ENCODE assay signal across 30 cellular contexts in the genomic region with DNA sequence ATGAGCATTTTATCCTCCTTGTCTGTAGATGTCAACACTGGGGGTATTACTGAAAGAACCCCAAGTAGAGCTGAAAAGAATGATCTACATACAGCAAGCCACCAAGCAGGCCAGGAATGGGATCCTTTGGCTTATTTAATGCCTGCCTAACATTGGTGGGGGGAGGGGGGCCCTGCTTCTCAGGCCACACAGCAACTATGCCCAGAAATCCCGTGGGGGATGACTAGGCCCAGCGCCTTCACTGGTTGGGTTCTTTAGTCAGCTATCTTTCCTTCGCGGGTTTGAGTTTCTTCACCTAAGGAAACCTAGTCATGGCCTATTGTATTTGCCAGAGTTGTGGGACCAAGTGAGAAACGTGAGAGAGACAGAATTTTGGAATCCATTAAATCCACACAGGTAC.
"Had no signal": no experiment of that assay in that cellular context is flagged by ENCODE, and none has a peak within 500 bp of the region (broad histone marks: within the 10 kb centered on the region; RNA-seq: fewer than 3 reads in every experiment).

No MANE protein-coding gene starts in this region.

- H3K36me3 ChIP-seq: ascending aorta, breast epithelium, cardiac muscle cell, colonic mucosa, esophagus squamous epithelium, heart left ventricle, WERI-Rb-1 had no signal

- H3K27me3 Mint-ChIP-seq: activated B cell treated with CpG ODN at 0.5 μM for 24 hours; activated CD4-positive, alpha-beta memory T cell treated with anti-CD3 and anti-CD28 coated beads, Interleukin-2, amount 10 ng/mL, durations not matched to agents 7 days and 5 days; activated CD4-positive, alpha-beta T cell treated with anti-CD3 and anti-CD28 coated beads, Interleukin-2, amount 10 ng/mL, durations not matched to agents 7 days and 5 days; activated naive CD4-positive, alpha-beta T cell treated with anti-CD3 and anti-CD28 coated beads, Interleukin-2, amount 10 ng/mL, durations not matched to agents 7 days and 5 days; activated T-cell treated with anti-CD3 and anti-CD28 coated beads, Interleukin-2, amount 50 U/mL, for 24 hours; brain had no signal

- DNase-seq: activated B cell treated with CpG ODN at 0.5 μM for 24 hours; activated CD4-positive, alpha-beta memory T cell treated with anti-CD3 and anti-CD28 coated beads, Interleukin-2, amount 10 ng/mL, durations not matched to agents 7 days and 5 days; activated CD4-positive, alpha-beta T cell treated with anti-CD3 and anti-CD28 coated beads for 36 hours; activated CD4-positive, alpha-beta T cell treated with anti-CD3 and anti-CD28 coated beads, Interleukin-2, amount 10 ng/mL, durations not matched to agents 7 days and 5 days; activated CD4-positive, alpha-beta T cell treated with anti-CD3 and anti-CD28 coated beads, Interleukin-2, amount 50 U/mL, for 4 hours; activated CD8-positive, alpha-beta memory T cell treated with anti-CD3 and anti-CD28 coated beads, Interleukin-2, amount 50 U/mL, for 48 hours; activated gamma-delta T cell; activated naive CD4-positive, alpha-beta T cell; activated naive CD4-positive, alpha-beta T cell treated with anti-CD3 and anti-CD28 coated beads, Interleukin-2, amount 10 ng/mL, durations not matched to agents 7 days and 5 days; activated naive CD8-positive, alpha-beta T cell treated with anti-CD3 and anti-CD28 coated beads, Interleukin-2, amount 10 ng/mL, durations not matched to agents 7 days and 5 days; activated T-cell treated with anti-CD3 and anti-CD28 coated beads for 4 hours; activated T-cell treated with anti-CD3 and anti-CD28 coated beads, Interleukin-2, amount 50 U/mL, for 24 hours; activated T-cell treated with anti-CD3 and anti-CD28 coated beads, Interleukin-2, amount 50 U/mL, for 72 hours; central memory CD4-positive, alpha-beta T cell; cerebellar nuclear complex; colonic mucosa; effector CD8-positive, alpha-beta T cell; esophagus squamous epithelium; foreskin fibroblast; heart left ventricle; T-helper 9 cell; WERI-Rb-1 had no signal

- H3K4me3 ChIP-seq: ascending aorta, breast epithelium, cardiac muscle cell, colonic mucosa, esophagus squamous epithelium, heart left ventricle had no signal

- H3K4me1 Mint-ChIP-seq: activated CD4-positive, alpha-beta memory T cell treated with anti-CD3 and anti-CD28 coated beads, Interleukin-2, amount 10 ng/mL, durations not matched to agents 7 days and 5 days; activated CD4-positive, alpha-beta T cell treated with anti-CD3 and anti-CD28 coated beads for 36 hours; activated CD4-positive, alpha-beta T cell treated with anti-CD3 and anti-CD28 coated beads, Interleukin-2, amount 10 ng/mL, durations not matched to agents 7 days and 5 days; activated naive CD4-positive, alpha-beta T cell treated with anti-CD3 and anti-CD28 coated beads, Interleukin-2, amount 10 ng/mL, durations not matched to agents 7 days and 5 days; activated naive CD8-positive, alpha-beta T cell treated with anti-CD3 and anti-CD28 coated beads, Interleukin-2, amount 10 ng/mL, durations not matched to agents 7 days and 5 days; brain had no signal

- H3K27me3 ChIP-seq: ascending aorta, breast epithelium, cardiac muscle cell, colonic mucosa, esophagus squamous epithelium, heart left ventricle had no signal

- H3K27ac Mint-ChIP-seq: activated B cell treated with CpG ODN at 0.5 μM for 24 hours; activated CD4-positive, alpha-beta memory T cell treated with anti-CD3 and anti-CD28 coated beads, Interleukin-2, amount 10 ng/mL, durations not matched to agents 7 days and 5 days; activated CD4-positive, alpha-beta T cell treated with anti-CD3 and anti-CD28 coated beads for 36 hours; activated CD4-positive, alpha-beta T cell treated with anti-CD3 and anti-CD28 coated beads, Interleukin-2, amount 10 ng/mL, durations not matched to agents 7 days and 5 days; activated naive CD4-positive, alpha-beta T cell treated with anti-CD3 and anti-CD28 coated beads, Interleukin-2, amount 10 ng/mL, durations not matched to agents 7 days and 5 days; activated naive CD4-positive, alpha-beta T cell treated with anti-CD3 and anti-CD28 coated beads, Interleukin-2, amount 50 U/mL, for 72 hours; activated naive CD8-positive, alpha-beta T cell treated with anti-CD3 and anti-CD28 coated beads, Interleukin-2, amount 10 ng/mL, durations not matched to agents 7 days and 5 days; activated T-cell treated with anti-CD3 and anti-CD28 coated beads, Interleukin-2, amount 50 U/mL, for 24 hours; activated T-cell treated with anti-CD3 and anti-CD28 coated beads, Interleukin-2, amount 50 U/mL, for 72 hours; brain; T-helper 1 cell treated with Interleukin-12 subunit alpha and Interleukin-12 subunit beta and Interleukin-4 antibody, amounts not matched to agents 30 μg/mL and 1 μg/mL, for 36 hours had no signal

- ATAC-seq: activated CD4-positive, alpha-beta T cell treated with anti-CD3 and anti-CD28 coated beads for 36 hours; activated CD4-positive, CD25-positive, alpha-beta regulatory T cell treated with anti-CD3 and anti-CD28 coated beads, Interleukin-2, amount 50 U/mL, for 24 hours; activated naive CD4-positive, alpha-beta T cell treated with anti-CD3 and anti-CD28 coated beads, Interleukin-2, amount 50 U/mL, for 72 hours; activated T-cell treated with anti-CD3 and anti-CD28 coated beads, Interleukin-2, amount 50 U/mL, for 72 hours; heart left ventricle had no signal

- H3K27ac ChIP-seq: ascending aorta, breast epithelium, cardiac muscle cell, colonic mucosa, epithelial cell of prostate, esophagus squamous epithelium, heart left ventricle, WERI-Rb-1 had no signal

- H3K36me3 Mint-ChIP-seq: activated naive CD4-positive, alpha-beta T cell treated with anti-CD3 and anti-CD28 coated beads, Interleukin-2, amount 10 ng/mL, durations not matched to agents 7 days and 5 days; activated naive CD4-positive, alpha-beta T cell treated with anti-CD3 and anti-CD28 coated beads, Interleukin-2, amount 50 U/mL, for 72 hours; activated naive CD8-positive, alpha-beta T cell treated with anti-CD3 and anti-CD28 coated beads, Interleukin-2, amount 10 ng/mL, durations not matched to agents 7 days and 5 days; brain had no signal

- H3K4me1 ChIP-seq: ascending aorta, breast epithelium, colonic mucosa, esophagus squamous epithelium, heart left ventricle had no signal

- H3K9me3 Mint-ChIP-seq: activated B cell treated with CpG ODN at 0.5 μM for 24 hours; activated CD4-positive, alpha-beta memory T cell treated with anti-CD3 and anti-CD28 coated beads, Interleukin-2, amount 10 ng/mL, durations not matched to agents 7 days and 5 days; activated CD4-positive, alpha-beta T cell treated with anti-CD3 and anti-CD28 coated beads, Interleukin-2, amount 10 ng/mL, durations not matched to agents 7 days and 5 days; activated naive CD4-positive, alpha-beta T cell treated with anti-CD3 and anti-CD28 coated beads, Interleukin-2, amount 10 ng/mL, durations not matched to agents 7 days and 5 days; activated naive CD8-positive, alpha-beta T cell treated with anti-CD3 and anti-CD28 coated beads, Interleukin-2, amount 10 ng/mL, durations not matched to agents 7 days and 5 days; brain; T-helper 1 cell treated with Interleukin-12 subunit alpha and Interleukin-12 subunit beta and Interleukin-4 antibody, amounts not matched to agents 30 μg/mL and 1 μg/mL, for 36 hours had no signal

- H3K4me3 Mint-ChIP-seq: activated B cell treated with CpG ODN at 0.5 μM for 24 hours; activated CD4-positive, alpha-beta memory T cell treated with anti-CD3 and anti-CD28 coated beads, Interleukin-2, amount 10 ng/mL, durations not matched to agents 7 days and 5 days; activated CD4-positive, alpha-beta T cell treated with anti-CD3 and anti-CD28 coated beads for 36 hours; activated CD4-positive, alpha-beta T cell treated with anti-CD3 and anti-CD28 coated beads, Interleukin-2, amount 10 ng/mL, durations not matched to agents 7 days and 5 days; activated naive CD4-positive, alpha-beta T cell treated with anti-CD3 and anti-CD28 coated beads, Interleukin-2, amount 10 ng/mL, durations not matched to agents 7 days and 5 days; activated naive CD8-positive, alpha-beta T cell treated with anti-CD3 and anti-CD28 coated beads, Interleukin-2, amount 10 ng/mL, durations not matched to agents 7 days and 5 days; activated T-cell treated with anti-CD3 and anti-CD28 coated beads, Interleukin-2, amount 50 U/mL, for 24 hours; activated T-cell treated with anti-CD3 and anti-CD28 coated beads, Interleukin-2, amount 50 U/mL, for 72 hours; brain; T-helper 1 cell treated with Interleukin-12 subunit alpha and Interleukin-12 subunit beta and Interleukin-4 antibody, amounts not matched to agents 30 μg/mL and 1 μg/mL, for 36 hours had no signal
